In genomic region chr2:23505984-23506380, GRCh38 we compare ENCODE assay signal across 26 cellular contexts.
DNase-seq lines count a peak whose midpoint lies in the region; ATAC-seq, FAIRE-seq and TF ChIP-seq lines count a peak whose summit lies in the region.
"Had no signal": no experiment of that assay in that cellular context is flagged by ENCODE, and none has a peak within 500 bp of the region (broad histone marks: within the 10 kb centered on the region; RNA-seq: fewer than 3 reads in every experiment).

No MANE protein-coding gene starts in this region.

- intact Hi-C loops in breast epithelium (cut with DNase I; ENCODE audit: low total_unique reads) = no loop called here
- intact Hi-C loops in left ventricle myocardium superior (cut with micrococcal nuclease) = no loop called here
- intact Hi-C loops in upper lobe of right lung (cut with DNase I) = no loop called here

- peak; percentile 44 for ATAC-seq in left ventricle myocardium superior
- peak; percentile 3 for ATAC-seq in upper lobe of right lung

- H3K9me3 ChIP-seq in breast epithelium (no peaks in the 10 kb centered on the region), upper lobe of right lung (no peaks in the 10 kb centered on the region)
- H3K9me3 ChIP-seq: SJSA1, thyroid gland had no signal

- TF ChIP-seq POLR2A in breast epithelium (IDR thresholded peaks at IDR 0.05) = no peak

- no peak for FAIRE-seq in GM19239 (lab: Jason Lieb, UNC)

- DNase-seq in DMS 273 (lab: John Stamatoyannopoulos, UW; ENCODE audit: unreplicated experiment) = peak; percentile 70
- DNase-seq in DMS 273 treated with DMSO at 0.1 percent for 48 hours (lab: John Stamatoyannopoulos, UW) = no peak
- peak in 1 of 2 donors; percentile 57 for DNase-seq in breast epithelium (ENCODE audit: low spot score in 2 of 2)
- DNase-seq in left ventricle myocardium superior = no peak
- DNase-seq in upper lobe of right lung = no peak
- no peak for DNase-seq in GM19239 (ENCODE audit: insufficient read length, low spot score)
- no peak for DNase-seq in NK-92 (lab: John Stamatoyannopoulos, UW; ENCODE audit: unreplicated experiment)
- no peak for DNase-seq in NCI-H510A (lab: John Stamatoyannopoulos, UW)
- DNase-seq: activated CD4-positive, alpha-beta T cell treated with anti-CD3 and anti-CD28 coated beads for 1 hour; activated CD8-positive, alpha-beta memory T cell treated with anti-CD3 and anti-CD28 coated beads, Interleukin-2, amount 50 U/mL, for 48 hours; activated gamma-delta T cell treated with Interleukin-2 at 50 U/mL for 16 hours; CD8-positive, alpha-beta memory T cell; cortex of kidney; hypothalamus; KG1; left cardiac atrium; NCI-H1105 treated with DMSO at 0.1 percent for 48 hours; NCI-H345; stimulated activated CD4-positive, alpha-beta T cell treated with anti-CD3 and anti-CD28 coated beads, Interleukin-4, amount 100 ng/mL, for 24 hours; stimulated activated CD8-positive, alpha-beta memory T cell treated with anti-CD3 and anti-CD28 coated beads, Interleukin-4, amount 100 ng/mL, for 48 hours; T1000; thyroid gland had no signal

- TF ChIP-seq CTCF in breast epithelium (IDR thresholded peaks at IDR 0.05) = no peak
- TF ChIP-seq CTCF in upper lobe of right lung (IDR thresholded peaks at IDR 0.05) = no peak

- no peak overlapping the region for H3K4me3 ChIP-seq in breast epithelium
- no peak overlapping the region for H3K4me3 ChIP-seq in upper lobe of right lung
- H3K4me3 ChIP-seq: SJSA1, thyroid gland had no signal

- H3K4me1 ChIP-seq in breast epithelium (no peaks in the 10 kb centered on the region), upper lobe of right lung (peaks cover 22% of the 10 kb centered on the region)
- H3K4me1 ChIP-seq: SJSA1, thyroid gland had no signal

- H3K36me3 ChIP-seq in breast epithelium (no peaks in the 10 kb centered on the region), upper lobe of right lung (no peaks in the 10 kb centered on the region)
- H3K36me3 ChIP-seq: SJSA1, thyroid gland had no signal

- H3K27ac ChIP-seq in breast epithelium (peak overlapping the region; percentile 37 to 61), upper lobe of right lung (peak overlapping the region; percentile 31)
- H3K27ac ChIP-seq: 22Rv1, epithelial cell of prostate, HL-60, SJSA1, thyroid gland had no signal

- no peaks in the 10 kb centered on the region for H3K27me3 ChIP-seq in breast epithelium
- no peaks in the 10 kb centered on the region for H3K27me3 ChIP-seq in upper lobe of right lung
- H3K27me3 ChIP-seq: SJSA1, thyroid gland had no signal
